In genomic region chr3:126540342-126540849, GRCh38 we compare ENCODE assay signal across 10 cellular contexts. TPM values are rescaled to one million over a fixed set of nuclear protein-coding genes. Genes with fewer than 3 reads are reported as not detected.
DNase-seq lines count a peak whose midpoint lies in the region; ATAC-seq and TF ChIP-seq lines count a peak whose summit lies in the region.
"Had no signal": no experiment of that assay in that cellular context is flagged by ENCODE, and none has a peak within 500 bp of the region (broad histone marks: within the 10 kb centered on the region; RNA-seq: fewer than 3 reads in every experiment).

No MANE protein-coding gene starts in this region.

- CTCF ChIA-PET in activated B cell treated with CpG ODN at 0.5 μM for 24 hours (lab: Charles Lee), result no interaction called here

- peak; percentile 86 for DNase-seq in 8988T
- DNase-seq in HPDE6-E6E7 (ENCODE audit: extremely low spot score), result peak; percentile 42
- peak; percentile 1 for DNase-seq in activated B cell treated with CpG ODN at 0.5 μM for 24 hours
- DNase-seq in islet precursor cell, result peak; percentile 71
- no peak for DNase-seq in cerebellum (ENCODE audit: low spot score)
- no peak for DNase-seq in activated CD4-positive, alpha-beta T cell treated with anti-CD3 and anti-CD28 coated beads, Interleukin-2, amount 50 U/mL, for 4 hours
- DNase-seq in anterior cingulate cortex (lab: John Stamatoyannopoulos, UW), result no peak

- H3K27ac Mint-ChIP-seq in activated B cell treated with CpG ODN at 0.5 μM for 24 hours, result no peak overlapping the region

- no peaks in the 10 kb centered on the region for H3K27me3 Mint-ChIP-seq in activated B cell treated with CpG ODN at 0.5 μM for 24 hours

- intact Hi-C loops in activated B cell treated with CpG ODN at 0.5 μM for 24 hours (cut with micrococcal nuclease), result no loop called here

- H3K4me1 Mint-ChIP-seq in activated B cell treated with CpG ODN at 0.5 μM for 24 hours, result no peaks in the 10 kb centered on the region

- H3K36me3 Mint-ChIP-seq in activated B cell treated with CpG ODN at 0.5 μM for 24 hours (ENCODE audit: low read depth), result no peaks in the 10 kb centered on the region

- H3K4me3 Mint-ChIP-seq in activated B cell treated with CpG ODN at 0.5 μM for 24 hours, result no peak overlapping the region

- ATAC-seq in activated B cell treated with CpG ODN at 0.5 μM for 24 hours (ENCODE audit: low read depth) (no peak), HG02884 (IDR thresholded peaks at IDR 0.05; ENCODE audit: unreplicated experiment) (no peak)

- H3K9me3 Mint-ChIP-seq in activated B cell treated with CpG ODN at 0.5 μM for 24 hours, result no peaks in the 10 kb centered on the region

- no peak for TF ChIP-seq CTCF in activated B cell treated with CpG ODN at 0.5 μM for 24 hours (IDR thresholded peaks at IDR 0.05)

- POLR2A ChIA-PET in activated B cell treated with CpG ODN at 0.5 μM for 24 hours (lab: Charles Lee), result no interaction called here

RNA-seq across cellular contexts. Expression of gene CHST13, which starts 16.4 kb away (rescaled TPM):
- total RNA-seq in activated B cell treated with CpG ODN at 0.5 μM for 24 hours (not detected in 2 replicates), cerebellum (not detected)
- total RNA-seq: T-helper 1 cell treated with Interleukin-12 subunit alpha and Interleukin-12 subunit beta and Interleukin-4 antibody, amounts not matched to agents 30 ng/mL and 1 ng/mL, for 36 hours had no signal

RNA-seq across cellular contexts. Expression of gene C3orf22, which starts 18.3 kb away (rescaled TPM):
- not detected in 2 replicates for total RNA-seq in activated B cell treated with CpG ODN at 0.5 μM for 24 hours
- total RNA-seq in cerebellum, result 0.18 TPM
- total RNA-seq: T-helper 1 cell treated with Interleukin-12 subunit alpha and Interleukin-12 subunit beta and Interleukin-4 antibody, amounts not matched to agents 30 ng/mL and 1 ng/mL, for 36 hours; tibial nerve had no signal

RNA-seq across cellular contexts. Expression of gene UROC1, which starts 22.8 kb away (rescaled TPM):
- total RNA-seq in activated B cell treated with CpG ODN at 0.5 μM for 24 hours, result not detected in 2 replicates
- total RNA-seq in cerebellum, result 0.27 TPM
- total RNA-seq: T-helper 1 cell treated with Interleukin-12 subunit alpha and Interleukin-12 subunit beta and Interleukin-4 antibody, amounts not matched to agents 30 ng/mL and 1 ng/mL, for 36 hours; tibial nerve had no signal

Comparison
In these comparisons a context has a peak if more than half of its experiments do, and no peak if none do; other contexts are left out.
1. DNase-seq: peak in 8988T (single experiment), HPDE6-E6E7 (single experiment), activated B cell treated with CpG ODN at 0.5 μM for 24 hours (single experiment) and islet precursor cell (single experiment); none in cerebellum (single experiment), activated CD4-positive, alpha-beta T cell treated with anti-CD3 and anti-CD28 coated beads, Interleukin-2, amount 50 U/mL, for 4 hours (0 of 2) and anterior cingulate cortex (0 of 58).